Comparison of ENCODE assay signal across 8 cellular contexts in genomic region chr5:136053336-136054121, GRCh38. TPM values are rescaled to one million over a fixed set of nuclear protein-coding genes. Genes with fewer than 3 reads are reported as not detected.
DNase-seq lines count a peak whose midpoint lies in the region; ATAC-seq, FAIRE-seq and TF ChIP-seq lines count a peak whose summit lies in the region.

No MANE protein-coding gene starts in this region.

- POLR2A ChIA-PET in Caco-2 (lab: Charles Lee): interaction anchor here (0.6 to 1.0 kb wide), 2 partner anchors 25 to 79 kb away, joined by 3 to 4 read pairs; partner anchors contain the start of genes SMAD5 and TGFBI

- peak; percentile 98 for FAIRE-seq in RCC 7860 (lab: Jason Lieb, UNC)

- no peak overlapping the region for H3K4me3 ChIP-seq in Caco-2 (ENCODE audit: low read depth, low read length)
- H3K4me3 ChIP-seq in fibroblast of lung (replicated peaks in 1 of 4; ENCODE audit: control extremely low read depth in 1 of 4, insufficient read depth in 1 of 4, low read depth in 3 of 4, low read length in 4 of 4): no peak overlapping the region
- peak overlapping the region; percentile 17 for H3K4me3 ChIP-seq in osteoblast (ENCODE audit: insufficient read depth, low read length)

- peak; percentile 87 to 93 for DNase-seq in Caco-2
- peak; percentile 100 for DNase-seq in RCC 7860 (ENCODE audit: low spot score)
- peak; percentile 91 to 98 for DNase-seq in fibroblast of lung (ENCODE audit: low read depth in 2 of 2)
- peak; percentile 95 for DNase-seq in osteoblast (ENCODE audit: insufficient read length, low spot score, missing footprints)
- DNase-seq in T-helper 17 cell: no peak
- DNase-seq in activated CD4-positive, alpha-beta T cell treated with anti-CD3 and anti-CD28 coated beads for 48 hours: no peak

- H2AFZ ChIP-seq in fibroblast of lung (ENCODE audit: low read length) (no peak overlapping the region), osteoblast (ENCODE audit: low read length) (no peak overlapping the region)

- H3K4me3 Mint-ChIP-seq in Caco-2 (ENCODE audit: unreplicated experiment): peak overlapping the region; percentile 42
- H3K4me3 Mint-ChIP-seq in T-helper 17 cell: no peak overlapping the region

- H3K36me3 ChIP-seq in Caco-2 (ENCODE audit: control insufficient read depth, insufficient read depth, low read length) (no peaks in the 10 kb centered on the region), fibroblast of lung (ENCODE audit: control insufficient read depth, insufficient read depth, low read length) (peaks cover 14% of the 10 kb centered on the region), osteoblast (ENCODE audit: insufficient read depth, low read length) (peaks cover 88% of the 10 kb centered on the region)

- no peaks in the 10 kb centered on the region for H3K27me3 ChIP-seq in Caco-2 (replicated peaks; ENCODE audit: control insufficient read depth, insufficient read depth, low read length)
- no peaks in the 10 kb centered on the region for H3K27me3 ChIP-seq in fibroblast of lung (ENCODE audit: control insufficient read depth, insufficient read depth, low read length)
- H3K27me3 ChIP-seq in osteoblast (ENCODE audit: insufficient read depth, low read length): no peaks in the 10 kb centered on the region

- H3K36me3 Mint-ChIP-seq in Caco-2 (ENCODE audit: insufficient read depth, unreplicated experiment) (peaks cover 20% of the 10 kb centered on the region), T-helper 17 cell (ENCODE audit: low read depth) (no peaks in the 10 kb centered on the region)

- intact Hi-C loops in Caco-2 (cut with micrococcal nuclease; ENCODE audit: unreplicated experiment): loop anchor here (1.0 kb wide), 2 partner anchors 24 to 102 kb away; no protein-coding TSS in a partner anchor

- H3K4me1 Mint-ChIP-seq in Caco-2 (ENCODE audit: low read depth, unreplicated experiment) (peaks cover 42% of the 10 kb centered on the region), T-helper 17 cell (peaks cover 5% of the 10 kb centered on the region)

- H3K27me3 Mint-ChIP-seq in Caco-2 (ENCODE audit: insufficient read depth, unreplicated experiment) (no peaks in the 10 kb centered on the region), T-helper 17 cell (peaks cover 7% of the 10 kb centered on the region)

- CTCF ChIA-PET in Caco-2 (lab: Charles Lee): interaction anchor here (0.6 to 1.9 kb wide), 7 partner anchors 11 to 108 kb away, joined by 3 to 7 read pairs (median 3); no protein-coding TSS in a partner anchor

- H3K27ac Mint-ChIP-seq in Caco-2 (ENCODE audit: unreplicated experiment) (peak overlapping the region; percentile 89), T-helper 17 cell (no peak overlapping the region)

- H4K20me1 ChIP-seq in fibroblast of lung (ENCODE audit: control insufficient read depth, extremely low read depth, insufficient read depth, low read length): no peaks in the 10 kb centered on the region
- no peaks in the 10 kb centered on the region for H4K20me1 ChIP-seq in osteoblast (ENCODE audit: insufficient read depth, low read length)

- H3K79me2 ChIP-seq in fibroblast of lung (ENCODE audit: control insufficient read depth, insufficient read depth, low read length) (no peaks in the 10 kb centered on the region), osteoblast (ENCODE audit: insufficient read depth, low read length) (no peaks in the 10 kb centered on the region)

- H3K9me3 ChIP-seq in Caco-2: no peaks in the 10 kb centered on the region
- no peaks in the 10 kb centered on the region for H3K9me3 ChIP-seq in fibroblast of lung (ENCODE audit: control insufficient read depth, insufficient read depth, low read depth, low read length)
- H3K9me3 ChIP-seq in osteoblast (ENCODE audit: low read depth, low read length): no peaks in the 10 kb centered on the region
- H3K9me3 ChIP-seq in T-helper 17 cell (ENCODE audit: control insufficient read depth, low read length, poor library complexity, severe bottlenecking): no peaks in the 10 kb centered on the region

- TSS peak; percentile 95 for BruUV-seq in Caco-2 (replicated peaks; lab: Mats Ljungman, UMichigan)

- TF ChIP-seq CTCF in Caco-2 (IDR thresholded peaks at IDR 0.05; ENCODE audit: insufficient read depth in 1 of 2, low read depth in 1 of 2, low read length in 1 of 2, severe bottlenecking in 1 of 2, unreplicated experiment in 1 of 2) (no peak), fibroblast of lung (conservative IDR thresholded peaks at IDR 0.05 in 1 of 2, IDR thresholded peaks at IDR 0.05 in 1 of 2; ENCODE audit: low read depth in 1 of 2, low read length in 2 of 2) (no peak), osteoblast (IDR thresholded peaks at IDR 0.05; ENCODE audit: extremely low read depth, low read depth, low read length) (no peak)

- peak overlapping the region; percentile 75 for H3K4me2 ChIP-seq in fibroblast of lung (ENCODE audit: extremely low read depth, insufficient read depth, low read length)
- peak overlapping the region; percentile 39 for H3K4me2 ChIP-seq in osteoblast (ENCODE audit: insufficient read depth, low read length)

- H3K4me1 ChIP-seq in Caco-2 (peaks cover 70% of the 10 kb centered on the region), fibroblast of lung (ENCODE audit: control insufficient read depth, extremely low read depth, insufficient read depth, low read length) (peaks cover 43% of the 10 kb centered on the region), osteoblast (ENCODE audit: insufficient read depth, low read length) (peaks cover 67% of the 10 kb centered on the region)

- H3K9me3 Mint-ChIP-seq in Caco-2 (ENCODE audit: unreplicated experiment): no peaks in the 10 kb centered on the region

- ATAC-seq in T-helper 17 cell (no peak), GM19397 (IDR thresholded peaks at IDR 0.05; ENCODE audit: unreplicated experiment) (no peak), GM18873 (IDR thresholded peaks at IDR 0.05; ENCODE audit: low FRiP score, unreplicated experiment) (no peak)

- H3K27ac ChIP-seq in fibroblast of lung (ENCODE audit: insufficient read depth, low read length): peak overlapping the region; percentile 92
- H3K27ac ChIP-seq in osteoblast (ENCODE audit: low read depth, low read length): peak overlapping the region; percentile 92

- H3K9ac ChIP-seq in fibroblast of lung (ENCODE audit: insufficient read depth, low read length): peak overlapping the region; percentile 9

RNA-seq across cellular contexts. Expression of gene TGFBI, which starts 24.7 kb away (rescaled TPM):
- total RNA-seq in Caco-2 (2022) (131 and 142 TPM in 2 replicates), fibroblast of lung (270 and 398 TPM in 2 replicates), osteoblast (1,700 and 2,120 TPM in 2 replicates), T-helper 17 cell (1 to 10 TPM; 6.6 to 8.6 TPM)
- 525 and 889 TPM in 2 replicates for polyA plus RNA-seq in fibroblast of lung
- polyA plus RNA-seq in fibroblast of lung (2012): 631 and 968 TPM in 2 replicates
- 379 and 787 TPM in 2 replicates for polyA minus RNA-seq in fibroblast of lung (ENCODE audit: low replicate concordance)

Comparison
In these comparisons a context has a peak if more than half of its experiments do, and no peak if none do; other contexts are left out.
1. DNase-seq: peak in Caco-2 (2 of 2), RCC 7860 (single experiment), fibroblast of lung (2 of 2) and osteoblast (single experiment); none in T-helper 17 cell (0 of 3) and activated CD4-positive, alpha-beta T cell treated with anti-CD3 and anti-CD28 coated beads for 48 hours (single experiment).
2. RNA of gene TGFBI, which starts 24.7 kb away (total RNA-seq): 1,700 to 2,120 TPM in osteoblast, 270 to 398 TPM in fibroblast of lung and 131 to 142 TPM in Caco-2; 6.6 to 8.6 TPM in T-helper 17 cell; every median in the first group is over 10 times any median in the second.